Comparison of ENCODE assay signal across 8 cellular contexts in the genomic region with DNA sequence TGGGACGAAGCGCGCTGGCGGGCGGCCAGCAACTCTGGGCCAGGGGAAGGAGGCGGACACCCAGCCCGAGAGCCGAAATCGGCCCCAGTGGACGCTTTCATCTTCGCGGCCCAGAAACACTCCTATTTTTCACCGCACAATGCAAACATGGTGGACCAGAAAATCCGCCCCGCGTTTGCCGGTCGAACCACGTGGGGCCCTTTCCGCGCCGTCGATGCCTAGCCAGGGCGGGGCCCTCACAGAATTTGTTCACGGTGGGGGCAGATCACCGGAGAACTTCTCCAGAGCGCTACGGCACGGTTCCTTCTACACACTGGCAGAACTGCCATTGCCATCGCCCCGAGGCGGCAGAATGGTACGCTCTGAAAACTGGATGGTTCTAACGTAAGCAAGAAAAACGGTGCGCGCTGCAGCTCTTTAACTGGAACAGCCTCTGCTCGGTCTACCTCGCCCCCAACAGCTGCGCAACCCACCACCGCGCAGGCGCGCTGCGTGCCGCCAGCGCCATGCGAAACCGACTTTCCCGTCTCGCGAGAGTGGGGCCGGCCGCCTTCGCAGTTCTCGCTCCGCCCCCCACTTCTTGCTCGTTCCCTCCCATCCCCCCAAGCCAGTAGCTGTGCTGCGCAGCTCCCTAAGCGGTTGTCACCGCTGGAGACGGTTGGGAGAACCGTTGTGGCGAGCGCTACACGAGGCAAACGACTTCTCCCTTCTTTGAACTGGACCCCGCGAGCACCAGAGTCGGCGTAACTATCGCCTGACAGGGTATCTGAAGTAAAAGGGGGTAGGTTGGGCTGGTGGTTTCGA. TPM values are rescaled to one million over a fixed set of nuclear protein-coding genes. Genes with fewer than 3 reads are reported as not detected.
DNase-seq lines count a peak whose midpoint lies in the region; ATAC-seq and TF ChIP-seq lines count a peak whose summit lies in the region.

A gene with protein sequence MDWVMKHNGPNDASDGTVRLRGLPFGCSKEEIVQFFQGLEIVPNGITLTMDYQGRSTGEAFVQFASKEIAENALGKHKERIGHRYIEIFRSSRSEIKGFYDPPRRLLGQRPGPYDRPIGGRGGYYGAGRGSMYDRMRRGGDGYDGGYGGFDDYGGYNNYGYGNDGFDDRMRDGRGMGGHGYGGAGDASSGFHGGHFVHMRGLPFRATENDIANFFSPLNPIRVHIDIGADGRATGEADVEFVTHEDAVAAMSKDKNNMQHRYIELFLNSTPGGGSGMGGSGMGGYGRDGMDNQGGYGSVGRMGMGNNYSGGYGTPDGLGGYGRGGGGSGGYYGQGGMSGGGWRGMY (plus strand): TSS at position 610 of the 804 bp plus-strand sequence. CDS start 5,158 bp downstream, outside the sequence.

- H3K4me1 Mint-ChIP-seq in activated B cell treated with CpG ODN at 0.5 μM for 24 hours: peaks cover 67% of the 10 kb centered on the region
- peaks cover 49 to 52% of the 10 kb centered on the region in 2 donors for H3K4me1 Mint-ChIP-seq in immature natural killer cell

- peak within 1 kb of the TSS; percentile 90 to 95 for H3K4me3 ChIP-seq in cardiac fibroblast (replicated peaks in 1 of 2; ENCODE audit: low read depth in 2 of 2, low read length in 2 of 2)

- intact Hi-C loops in activated B cell treated with CpG ODN at 0.5 μM for 24 hours (cut with micrococcal nuclease): loop anchor here (1.0 to 5.0 kb wide), 13 partner anchors 31 to 793 kb away; a partner anchor contains a TSS

- H3K36me3 Mint-ChIP-seq in activated B cell treated with CpG ODN at 0.5 μM for 24 hours (ENCODE audit: low read depth): peaks cover 33% of the 10 kb centered on the region
- no peaks in the 10 kb centered on the region for H3K36me3 Mint-ChIP-seq in immature natural killer cell

- DNase-seq in AG09319 (ENCODE audit: extremely low read depth, low read depth) (peak; percentile 95), NCI-H345 (lab: John Stamatoyannopoulos, UW) (peak; percentile 96), activated B cell treated with CpG ODN at 0.5 μM for 24 hours (peak; percentile 98), cardiac fibroblast (ENCODE audit: low read depth in 2 of 2) (peak; percentile 98 to 99), immature natural killer cell (peak; percentile 98 to 99 (median 99)), smooth muscle cell of the brain vasculature (ENCODE audit: low read depth, low spot score) (peak; percentile 93)

- H3K9me3 Mint-ChIP-seq in activated B cell treated with CpG ODN at 0.5 μM for 24 hours (no peaks in the 10 kb centered on the region), immature natural killer cell (no peaks in the 10 kb centered on the region)

- ATAC-seq in GM19025 (IDR thresholded peaks at IDR 0.05; ENCODE audit: low read depth, unreplicated experiment) (peak; percentile 75), HG03280 (IDR thresholded peaks at IDR 0.05; ENCODE audit: unreplicated experiment) (peak; percentile 83), activated B cell treated with CpG ODN at 0.5 μM for 24 hours (ENCODE audit: low read depth) (peak; percentile 86)

- POLR2A ChIA-PET in activated B cell treated with CpG ODN at 0.5 μM for 24 hours (lab: Charles Lee): interaction anchor here (0.5 to 2.7 kb wide), 41 partner anchors 8 to 1839 kb away, joined by 3 to 32 read pairs (median 5); a partner anchor contains a TSS

- H3K27me3 Mint-ChIP-seq in activated B cell treated with CpG ODN at 0.5 μM for 24 hours (no peaks in the 10 kb centered on the region), immature natural killer cell (ENCODE audit: low read depth in 3 of 3) (peaks cover 4 to 18% (median 16%) of the 10 kb centered on the region in 3 donors)

- peak within 1 kb of the TSS; percentile 99 for H3K27ac Mint-ChIP-seq in activated B cell treated with CpG ODN at 0.5 μM for 24 hours
- peak within 1 kb of the TSS; percentile 97 to 99 (median 99) for H3K27ac Mint-ChIP-seq in immature natural killer cell

- H3K4me3 Mint-ChIP-seq in activated B cell treated with CpG ODN at 0.5 μM for 24 hours: peak within 1 kb of the TSS; percentile 99
- H3K4me3 Mint-ChIP-seq in immature natural killer cell: peak within 1 kb of the TSS; percentile 98 to 100 (median 100)

- no peak for TF ChIP-seq CTCF in AG09319 (IDR thresholded peaks at IDR 0.05; ENCODE audit: low read depth, low read length)
- no peak for TF ChIP-seq CTCF in activated B cell treated with CpG ODN at 0.5 μM for 24 hours (IDR thresholded peaks at IDR 0.05)
- no peak for TF ChIP-seq CTCF in cardiac fibroblast (IDR thresholded peaks at IDR 0.05; ENCODE audit: low read depth, low read length)

- CTCF ChIA-PET in activated B cell treated with CpG ODN at 0.5 μM for 24 hours (lab: Charles Lee): interaction anchor here (1.3 kb wide), 1 partner anchor 30 kb away, joined by 5 read pairs; no protein-coding TSS in a partner anchor

RNA-seq across cellular contexts. Expression of the gene that starts here (rescaled TPM):
- 101 and 113 TPM in 2 replicates for total RNA-seq in activated B cell treated with CpG ODN at 0.5 μM for 24 hours
- polyA plus RNA-seq in immature natural killer cell: 100 to 1,000 TPM in 1 of 3 donors, 10 to 100 TPM in 2; 71.7 to 107 (median 85.5) TPM

Comparison
In these comparisons a context has a peak if more than half of its experiments do, and no peak if none do; other contexts are left out.
1. Peak in every context shown above with its lines: DNase-seq, ATAC-seq and H3K4me3 ChIP-seq.